In the genomic region with DNA sequence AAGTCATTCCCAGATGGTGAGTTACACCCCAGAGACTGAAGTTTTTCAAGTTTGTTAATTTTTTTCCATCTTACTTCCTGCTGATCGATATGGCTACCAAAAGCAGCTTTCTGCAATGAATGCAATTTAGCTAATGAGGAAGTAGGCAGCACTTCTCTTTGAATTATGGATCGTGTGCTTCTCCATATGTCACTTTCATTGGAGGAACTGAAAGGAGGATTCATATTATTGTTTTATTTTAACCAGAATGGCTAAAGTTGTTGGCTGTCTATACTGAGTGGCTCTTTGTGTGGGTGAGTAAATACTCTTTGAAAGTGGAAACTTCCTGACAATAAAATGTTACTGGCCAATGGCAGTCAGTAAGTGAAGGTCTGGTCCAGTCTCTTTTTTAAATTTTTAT, we compare ENCODE assay signal across 17 cellular contexts.
A peak's percentile ranks its signal among the peaks of the same experiment; 100 is the strongest.
DNase-seq lines count a peak whose midpoint lies in the region; ATAC-seq, FAIRE-seq and TF ChIP-seq lines count a peak whose summit lies in the region.
"Had no signal": no experiment of that assay in that cellular context is flagged by ENCODE, and none has a peak within 500 bp of the region (broad histone marks: within the 10 kb centered on the region; RNA-seq: fewer than 3 reads in every experiment).

No MANE protein-coding gene starts in this region.

- H3K27ac ChIP-seq in left lung (no peak overlapping the region), colonic mucosa (no peak overlapping the region)

- H3K4me1 ChIP-seq in left lung: no peaks in the 10 kb centered on the region
- H3K4me1 ChIP-seq in colonic mucosa: no peaks in the 10 kb centered on the region

- H3K36me3 Mint-ChIP-seq in activated CD8-positive, alpha-beta T cell treated with anti-CD3 and anti-CD28 coated beads, Interleukin-2, amount 10 ng/mL, durations not matched to agents 7 days and 5 days (ENCODE audit: low read depth): no peaks in the 10 kb centered on the region
- H3K36me3 Mint-ChIP-seq: CD4-positive, CD25-positive, alpha-beta regulatory T cell had no signal

- no peak for TF ChIP-seq POLR2A in GM12891 (IDR thresholded peaks at IDR 0.05; ENCODE audit: low read depth, low read length)

- H3K27me3 ChIP-seq in left lung: no peaks in the 10 kb centered on the region
- no peaks in the 10 kb centered on the region for H3K27me3 ChIP-seq in colonic mucosa

- no peaks in the 10 kb centered on the region for H3K4me1 Mint-ChIP-seq in activated CD8-positive, alpha-beta T cell treated with anti-CD3 and anti-CD28 coated beads, Interleukin-2, amount 10 ng/mL, durations not matched to agents 7 days and 5 days (ENCODE audit: low read depth)
- H3K4me1 Mint-ChIP-seq: CD4-positive, CD25-positive, alpha-beta regulatory T cell had no signal

- ATAC-seq in HG03159 (IDR thresholded peaks at IDR 0.05; ENCODE audit: unreplicated experiment): peak; percentile 59
- ATAC-seq in left lung: peak; percentile 44
- ATAC-seq in activated CD8-positive, alpha-beta T cell treated with anti-CD3 and anti-CD28 coated beads, Interleukin-2, amount 10 ng/mL, durations not matched to agents 7 days and 5 days: no peak
- ATAC-seq: K562, SK-N-SH treated with all-trans-retinoic acid at 6 μM for 48 hours had no signal

- FAIRE-seq in GM12891 (lab: Jason Lieb, UNC): no peak
- FAIRE-seq: H1, K562, RCC 7860 had no signal

- POLR2A ChIA-PET in activated CD8-positive, alpha-beta T cell treated with anti-CD3 and anti-CD28 coated beads, Interleukin-2, amount 10 ng/mL, durations not matched to agents 7 days and 5 days (lab: Charles Lee): no interaction called here

- H3K4me3 ChIP-seq in left lung: no peak overlapping the region
- H3K4me3 ChIP-seq in colonic mucosa: no peak overlapping the region
- H3K4me3 ChIP-seq: K562 had no signal

- H3K27ac Mint-ChIP-seq in activated CD8-positive, alpha-beta T cell treated with anti-CD3 and anti-CD28 coated beads, Interleukin-2, amount 10 ng/mL, durations not matched to agents 7 days and 5 days: no peak overlapping the region
- H3K27ac Mint-ChIP-seq: CD4-positive, CD25-positive, alpha-beta regulatory T cell had no signal

- H3K9me3 Mint-ChIP-seq in activated CD8-positive, alpha-beta T cell treated with anti-CD3 and anti-CD28 coated beads, Interleukin-2, amount 10 ng/mL, durations not matched to agents 7 days and 5 days (ENCODE audit: insufficient read depth): peaks cover 3% of the 10 kb centered on the region

- no peak overlapping the region for H3K9ac ChIP-seq in colonic mucosa (ENCODE audit: low read depth in 2 of 2, low read length in 2 of 2)

- no peak overlapping the region for H3K4me3 Mint-ChIP-seq in activated CD8-positive, alpha-beta T cell treated with anti-CD3 and anti-CD28 coated beads, Interleukin-2, amount 10 ng/mL, durations not matched to agents 7 days and 5 days
- H3K4me3 Mint-ChIP-seq: CD4-positive, CD25-positive, alpha-beta regulatory T cell had no signal

- TF ChIP-seq CTCF in left lung (IDR thresholded peaks at IDR 0.05): no peak
- TF ChIP-seq CTCF in colonic mucosa (IDR thresholded peaks at IDR 0.05): no peak

- H3K27me3 Mint-ChIP-seq in activated CD8-positive, alpha-beta T cell treated with anti-CD3 and anti-CD28 coated beads, Interleukin-2, amount 10 ng/mL, durations not matched to agents 7 days and 5 days (ENCODE audit: low read depth): no peaks in the 10 kb centered on the region
- H3K27me3 Mint-ChIP-seq: CD4-positive, CD25-positive, alpha-beta regulatory T cell had no signal

- CTCF ChIA-PET in activated CD8-positive, alpha-beta T cell treated with anti-CD3 and anti-CD28 coated beads, Interleukin-2, amount 10 ng/mL, durations not matched to agents 7 days and 5 days (lab: Charles Lee): no interaction called here

- DNase-seq in GM12891 (ENCODE audit: insufficient read length, low spot score) (no peak), NOMO-1 treated with dmso at 0.1 percent for 144 hours (lab: John Stamatoyannopoulos, UW; ENCODE audit: unreplicated experiment) (peak; percentile 29), left lung (no peak), colonic mucosa (no peak), DMS79 treated with DMSO at 0.1 percent for 48 hours (lab: John Stamatoyannopoulos, UW) (no peak)
- DNase-seq in activated naive CD4-positive, alpha-beta T cell treated with anti-CD3 and anti-CD28 coated beads, Interleukin-2, amount 50 U/mL, for 16 hours: no peak
- no peak for DNase-seq in activated CD8-positive, alpha-beta T cell treated with anti-CD3 and anti-CD28 coated beads, Interleukin-2, amount 10 ng/mL, durations not matched to agents 7 days and 5 days
- DNase-seq: CD4-positive, CD25-positive, alpha-beta regulatory T cell; NCI-H1105 treated with DMSO at 0.1 percent for 48 hours; NCI-H1694 treated with DMSO at 0.1 percent for 48 hours; NCI-H748 treated with DMSO at 0.1 percent for 48 hours; SHP77 had no signal

- intact Hi-C loops in left lung (cut with DNase I) (no loop called here), colonic mucosa (cut with DNase I) (no loop called here)

- H3K9me3 ChIP-seq in left lung (peaks cover 0 to 8% of the 10 kb centered on the region in 2 donors), colonic mucosa (no peaks in the 10 kb centered on the region)

- no peaks in the 10 kb centered on the region for H3K36me3 ChIP-seq in left lung
- no peaks in the 10 kb centered on the region for H3K36me3 ChIP-seq in colonic mucosa

TF ChIP-seq in GM12891, 5 proteins besides CTCF, POLR2A, EP300 and RAD21:
- TF ChIP-seq TAF1 (IDR thresholded peaks at IDR 0.05; ENCODE audit: low read depth, low read length) (no peak), SPI1 (IDR thresholded peaks at IDR 0.05; ENCODE audit: low read depth, low read length) (peak; percentile 59), PAX5 (IDR thresholded peaks at IDR 0.05; ENCODE audit: insufficient read depth, low read length, severe bottlenecking) (no peak)
